In genomic region chr5:76337949-76338589, GRCh38 we compare ENCODE assay signal across 9 cellular contexts.
A peak's percentile ranks its signal among the peaks of the same experiment; 100 is the strongest.
DNase-seq lines count a peak whose midpoint lies in the region; ATAC-seq and TF ChIP-seq lines count a peak whose summit lies in the region.
"Had no signal": no experiment of that assay in that cellular context is flagged by ENCODE, and none has a peak within 500 bp of the region (broad histone marks: within the 10 kb centered on the region; RNA-seq: fewer than 3 reads in every experiment).

No MANE protein-coding gene starts in this region.

- H3K4me1 ChIP-seq in rectal smooth muscle tissue (ENCODE audit: control insufficient read depth, insufficient read depth, low read length): no peaks in the 10 kb centered on the region

- no peak overlapping the region for H3K4me3 ChIP-seq in AG10803 (ENCODE audit: low read length)
- no peak overlapping the region for H3K4me3 ChIP-seq in fibroblast of pulmonary artery (replicated peaks; ENCODE audit: low read depth, low read length)
- peak overlapping the region; percentile 7 for H3K4me3 ChIP-seq in rectal smooth muscle tissue (ENCODE audit: low read length)

- peak; percentile 29 for TF ChIP-seq CTCF in AG10803 (conservative IDR thresholded peaks at IDR 0.05; ENCODE audit: low read length)
- peak; percentile 28 for TF ChIP-seq CTCF in fibroblast of pulmonary artery (IDR thresholded peaks at IDR 0.05; ENCODE audit: low read length, missing control alignments)

- ATAC-seq in GM18511 (IDR thresholded peaks at IDR 0.05; ENCODE audit: unreplicated experiment) (peak; percentile 72), GM19324 (IDR thresholded peaks at IDR 0.05; ENCODE audit: low FRiP score, unreplicated experiment) (no peak)

- H3K27ac ChIP-seq in rectal smooth muscle tissue (ENCODE audit: low read depth, low read length): no peak overlapping the region
- H3K27ac ChIP-seq: HL-60 had no signal

- DNase-seq in AG10803 (ENCODE audit: low read depth) (peak; percentile 26), MV-4-11 (lab: John Stamatoyannopoulos, UW) (peak; percentile 21), activated T-cell treated with anti-CD3 and anti-CD28 coated beads for 1 hour (ENCODE audit: low read depth) (peak; percentile 16), fibroblast of pulmonary artery (ENCODE audit: low read depth) (peak; percentile 50), NCI-H1694 (lab: John Stamatoyannopoulos, UW) (no peak)

- no peaks in the 10 kb centered on the region for H3K27me3 ChIP-seq in rectal smooth muscle tissue (ENCODE audit: control insufficient read depth, insufficient read depth, low read length)

- no peak overlapping the region for H3K9ac ChIP-seq in rectal smooth muscle tissue (ENCODE audit: low read length)

- H3K36me3 ChIP-seq in rectal smooth muscle tissue (ENCODE audit: control insufficient read depth, insufficient read depth, low read length): no peaks in the 10 kb centered on the region
